Comparison of ENCODE assay signal across 22 cellular contexts in genomic region chr4:10608501-10609219, GRCh38.
"Had no signal": no experiment of that assay in that cellular context is flagged by ENCODE, and none has a peak within 500 bp of the region (broad histone marks: within the 10 kb centered on the region; RNA-seq: fewer than 3 reads in every experiment).

No MANE protein-coding gene starts in this region.

- H3K27ac ChIP-seq: colonic mucosa, dorsolateral prefrontal cortex, gastrocnemius medialis, left ventricle myocardium inferior, spleen, tibial nerve had no signal

- H3K27ac Mint-ChIP-seq: activated B cell treated with CpG ODN at 0.5 μM for 24 hours; activated CD8-positive, alpha-beta T cell treated with anti-CD3 and anti-CD28 coated beads for 36 hours; activated naive CD8-positive, alpha-beta T cell treated with anti-CD3 and anti-CD28 coated beads, Interleukin-2, amount 10 ng/mL, durations not matched to agents 7 days and 5 days; activated T-cell treated with anti-CD3 and anti-CD28 coated beads, Interleukin-2, amount 50 U/mL, for 72 hours; effector memory CD8-positive, alpha-beta T cell; nephron had no signal

- H3K27me3 ChIP-seq: colonic mucosa, gastrocnemius medialis, spleen, tibial nerve had no signal

- ATAC-seq: activated CD8-positive, alpha-beta T cell treated with anti-CD3 and anti-CD28 coated beads for 36 hours; activated T-cell treated with anti-CD3 and anti-CD28 coated beads, Interleukin-2, amount 50 U/mL, for 72 hours; effector memory CD8-positive, alpha-beta T cell; gastrocnemius medialis; right cardiac atrium had no signal

- H3K9me3 ChIP-seq: colonic mucosa, gastrocnemius medialis, left ventricle myocardium inferior, spleen, tibial nerve had no signal

- DNase-seq: activated B cell treated with CpG ODN at 0.5 μM for 24 hours; activated CD4-positive, alpha-beta T cell treated with anti-CD3 and anti-CD28 coated beads, Interleukin-2, amount 50 U/mL, for 1 hour; activated CD8-positive, alpha-beta T cell treated with anti-CD3 and anti-CD28 coated beads for 36 hours; activated naive CD4-positive, alpha-beta T cell; activated naive CD8-positive, alpha-beta T cell treated with anti-CD3 and anti-CD28 coated beads, Interleukin-2, amount 10 ng/mL, durations not matched to agents 7 days and 5 days; activated T-cell treated with anti-CD3 and anti-CD28 coated beads, Interleukin-2, amount 50 U/mL, for 72 hours; amniotic stem cell; colonic mucosa; dorsolateral prefrontal cortex; effector memory CD8-positive, alpha-beta T cell; gastrocnemius medialis; glutamatergic neuron; islet precursor cell; left ventricle myocardium inferior; posterior cingulate gyrus; right cardiac atrium; spleen; stimulated activated naive CD4-positive, alpha-beta T cell; T-helper 2 cell had no signal

- H3K4me3 ChIP-seq: colonic mucosa, dorsolateral prefrontal cortex, gastrocnemius medialis, left ventricle myocardium inferior, lung, spleen, tibial nerve had no signal

- H3K36me3 ChIP-seq: colonic mucosa, gastrocnemius medialis, left ventricle myocardium inferior, spleen, tibial nerve had no signal

- H3K27me3 Mint-ChIP-seq: activated B cell treated with CpG ODN at 0.5 μM for 24 hours; effector memory CD8-positive, alpha-beta T cell had no signal

- H3K36me3 Mint-ChIP-seq: activated naive CD8-positive, alpha-beta T cell treated with anti-CD3 and anti-CD28 coated beads, Interleukin-2, amount 10 ng/mL, durations not matched to agents 7 days and 5 days had no signal

- H3K4me3 Mint-ChIP-seq: activated B cell treated with CpG ODN at 0.5 μM for 24 hours; activated CD8-positive, alpha-beta T cell treated with anti-CD3 and anti-CD28 coated beads for 36 hours; activated naive CD8-positive, alpha-beta T cell treated with anti-CD3 and anti-CD28 coated beads, Interleukin-2, amount 10 ng/mL, durations not matched to agents 7 days and 5 days; activated T-cell treated with anti-CD3 and anti-CD28 coated beads, Interleukin-2, amount 50 U/mL, for 72 hours; effector memory CD8-positive, alpha-beta T cell; nephron had no signal

- H3K4me1 ChIP-seq: colonic mucosa, gastrocnemius medialis, left ventricle myocardium inferior, spleen, tibial nerve had no signal

- H3K4me1 Mint-ChIP-seq: activated B cell treated with CpG ODN at 0.5 μM for 24 hours; activated naive CD8-positive, alpha-beta T cell treated with anti-CD3 and anti-CD28 coated beads, Interleukin-2, amount 10 ng/mL, durations not matched to agents 7 days and 5 days; nephron had no signal

- H3K9me3 Mint-ChIP-seq: activated B cell treated with CpG ODN at 0.5 μM for 24 hours; activated CD8-positive, alpha-beta T cell treated with anti-CD3 and anti-CD28 coated beads for 36 hours; effector memory CD8-positive, alpha-beta T cell; nephron had no signal
